In genomic region chr6:1574895-1575212, GRCh38 we compare ENCODE assay signal across 12 cellular contexts. TPM values are rescaled to one million over a fixed set of nuclear protein-coding genes. Genes with fewer than 3 reads are reported as not detected.
DNase-seq lines count a peak whose midpoint lies in the region; ATAC-seq and TF ChIP-seq lines count a peak whose summit lies in the region.
"Had no signal": no experiment of that assay in that cellular context is flagged by ENCODE, and none has a peak within 500 bp of the region (broad histone marks: within the 10 kb centered on the region; RNA-seq: fewer than 3 reads in every experiment).

No MANE protein-coding gene starts in this region.

- no peak overlapping the region for H2BK120ac ChIP-seq in trophoblast cell (ENCODE audit: insufficient read depth, low read length, poor library complexity)

- no peak overlapping the region for H3K9ac ChIP-seq in trophoblast cell (ENCODE audit: low read length)

- H3K9me3 Mint-ChIP-seq in glutamatergic neuron (ENCODE audit: unreplicated experiment): peaks cover 12% of the 10 kb centered on the region
- peaks cover 16 to 22% of the 10 kb centered on the region in 2 donors for H3K9me3 Mint-ChIP-seq in stimulated activated naive CD8-positive, alpha-beta T cell treated with anti-CD3 and anti-CD28 coated beads, Interleukin-15, amount 100 ng/mL, for 72 hours

- H3K18ac ChIP-seq in trophoblast cell (ENCODE audit: low read length): no peak overlapping the region

- TF ChIP-seq CTCF in left ventricle myocardium inferior (IDR thresholded peaks at IDR 0.05; ENCODE audit: borderline replicate concordance): no peak
- no peak for TF ChIP-seq CTCF in glutamatergic neuron (IDR thresholded peaks at IDR 0.05; ENCODE audit: partially characterized antibody, unreplicated experiment)

- DNase-seq in left ventricle myocardium inferior (no peak), Right ventricle myocardium inferior (ENCODE audit: missing footprints) (no peak), glutamatergic neuron (no peak), trophoblast cell (no peak), NCI-H510A treated with DMSO at 0.1 percent for 48 hours (lab: John Stamatoyannopoulos, UW) (no peak), NCI-H1417 (lab: John Stamatoyannopoulos, UW) (no peak)
- no peak for DNase-seq in stimulated activated naive CD8-positive, alpha-beta T cell treated with anti-CD3 and anti-CD28 coated beads, Interleukin-15, amount 100 ng/mL, for 72 hours
- DNase-seq: amniotic stem cell; CD8-positive, alpha-beta T cell; dermis blood vessel endothelial cell had no signal

- H3K36me3 Mint-ChIP-seq in glutamatergic neuron (ENCODE audit: unreplicated experiment): peaks cover 26% of the 10 kb centered on the region
- H3K36me3 Mint-ChIP-seq: CD8-positive, alpha-beta T cell had no signal

- H3K36me3 ChIP-seq in left ventricle myocardium inferior (no peaks in the 10 kb centered on the region), trophoblast cell (ENCODE audit: control insufficient read depth in 1 of 2, insufficient read depth in 2 of 2, low read length in 2 of 2) (no peaks in the 10 kb centered on the region)

- H3K27me3 Mint-ChIP-seq in glutamatergic neuron (ENCODE audit: unreplicated experiment): no peaks in the 10 kb centered on the region
- no peaks in the 10 kb centered on the region for H3K27me3 Mint-ChIP-seq in stimulated activated naive CD8-positive, alpha-beta T cell treated with anti-CD3 and anti-CD28 coated beads, Interleukin-15, amount 100 ng/mL, for 72 hours

- no CpG with 5 or more reads among the region's 6 CpGs for WGBS in trophoblast cell (ENCODE audit: extremely low coverage, insufficient coverage, insufficient read length)

- peak overlapping the region; percentile 75 for H3K4me3 Mint-ChIP-seq in glutamatergic neuron (ENCODE audit: unreplicated experiment)
- H3K4me3 Mint-ChIP-seq in stimulated activated naive CD8-positive, alpha-beta T cell treated with anti-CD3 and anti-CD28 coated beads, Interleukin-15, amount 100 ng/mL, for 72 hours: no peak overlapping the region
- H3K4me3 Mint-ChIP-seq: CD8-positive, alpha-beta T cell had no signal

- H3K4me3 ChIP-seq in left ventricle myocardium inferior (no peak overlapping the region), trophoblast cell (ENCODE audit: low read depth, low read length) (no peak overlapping the region)
- H3K4me3 ChIP-seq: A549 had no signal

- no peak overlapping the region for H4K12ac ChIP-seq in trophoblast cell (ENCODE audit: low read depth, low read length)

- no peak overlapping the region for H3K4me2 ChIP-seq in trophoblast cell (ENCODE audit: low read length)
- H3K4me2 ChIP-seq: A549 had no signal

- no peak overlapping the region for H4K91ac ChIP-seq in trophoblast cell (ENCODE audit: low read depth, low read length)

- peaks cover 17% of the 10 kb centered on the region for H3K4me1 Mint-ChIP-seq in glutamatergic neuron (ENCODE audit: low read depth, unreplicated experiment)
- H3K4me1 Mint-ChIP-seq in stimulated activated naive CD8-positive, alpha-beta T cell treated with anti-CD3 and anti-CD28 coated beads, Interleukin-15, amount 100 ng/mL, for 72 hours: no peaks in the 10 kb centered on the region

- peak overlapping the region; percentile 24 for H2AFZ ChIP-seq in trophoblast cell (ENCODE audit: insufficient read depth, low read length, poor library complexity)

- intact Hi-C loops in left ventricle myocardium inferior (cut with micrococcal nuclease): no loop called here
- intact Hi-C loops in Right ventricle myocardium inferior (cut with DNase I): no loop called here

- H3K27me3 ChIP-seq in left ventricle myocardium inferior (ENCODE audit: low read depth) (peaks cover 11% of the 10 kb centered on the region), trophoblast cell (ENCODE audit: insufficient read depth, low read length) (no peaks in the 10 kb centered on the region)

- H3K79me2 ChIP-seq in trophoblast cell (ENCODE audit: control insufficient read depth, insufficient read depth, low read length, poor library complexity): no peaks in the 10 kb centered on the region

- H3K9me3 ChIP-seq in left ventricle myocardium inferior (replicated peaks) (peaks cover 28% of the 10 kb centered on the region), trophoblast cell (ENCODE audit: insufficient read depth, low read depth, low read length) (no peaks in the 10 kb centered on the region)

- H3K4ac ChIP-seq in trophoblast cell (ENCODE audit: low read depth, low read length): no peak overlapping the region

- H2BK12ac ChIP-seq in trophoblast cell (ENCODE audit: low read length): no peak overlapping the region

- H3K4me1 ChIP-seq in left ventricle myocardium inferior: peaks cover 6% of the 10 kb centered on the region
- peaks cover 17% of the 10 kb centered on the region in 2 experiments for H3K4me1 ChIP-seq in trophoblast cell (ENCODE audit: control insufficient read depth in 1 of 2, insufficient read depth in 2 of 2, low read length in 2 of 2)
- H3K4me1 ChIP-seq: A549 had no signal

- ATAC-seq in Right ventricle myocardium inferior (no peak), GM21529 (IDR thresholded peaks at IDR 0.05; ENCODE audit: unreplicated experiment) (no peak)
- no peak for ATAC-seq in stimulated activated naive CD8-positive, alpha-beta T cell treated with anti-CD3 and anti-CD28 coated beads, Interleukin-15, amount 100 ng/mL, for 72 hours
- ATAC-seq: A549; CD8-positive, alpha-beta T cell had no signal

- H3K27ac ChIP-seq in left ventricle myocardium inferior (replicated peaks) (peak overlapping the region; percentile 69), trophoblast cell (ENCODE audit: low read depth, low read length) (no peak overlapping the region)
- H3K27ac ChIP-seq: A549 had no signal

- peak overlapping the region; percentile 87 for H3K27ac Mint-ChIP-seq in glutamatergic neuron (ENCODE audit: unreplicated experiment)
- no peak overlapping the region for H3K27ac Mint-ChIP-seq in stimulated activated naive CD8-positive, alpha-beta T cell treated with anti-CD3 and anti-CD28 coated beads, Interleukin-15, amount 100 ng/mL, for 72 hours
- H3K27ac Mint-ChIP-seq: CD8-positive, alpha-beta T cell had no signal

- H3K14ac ChIP-seq in trophoblast cell (ENCODE audit: low read length): no peak overlapping the region

- no peak overlapping the region for H3K23ac ChIP-seq in trophoblast cell (ENCODE audit: low read length)

- no peak overlapping the region for H2BK5ac ChIP-seq in trophoblast cell (ENCODE audit: low read depth, low read length, poor library complexity)

- H2AK5ac ChIP-seq in trophoblast cell (ENCODE audit: low read length): no peak overlapping the region

- H4K8ac ChIP-seq in trophoblast cell (ENCODE audit: low read depth, low read length): no peak overlapping the region

- H3K79me1 ChIP-seq in trophoblast cell (ENCODE audit: low read length): no peaks in the 10 kb centered on the region

RNA-seq across cellular contexts. Expression of gene FOXC1, which starts 34.9 kb away (rescaled TPM):
- 7.1 TPM for total RNA-seq in left ventricle myocardium inferior
- total RNA-seq in Right ventricle myocardium inferior: 2.7 TPM
- total RNA-seq in glutamatergic neuron (ENCODE audit: unreplicated experiment): 3.3 TPM
- 0.46 and 0.59 TPM in 2 replicates for polyA plus RNA-seq in trophoblast cell (2013)
- total RNA-seq: CD8-positive, alpha-beta T cell had no signal
